In the genomic region with DNA sequence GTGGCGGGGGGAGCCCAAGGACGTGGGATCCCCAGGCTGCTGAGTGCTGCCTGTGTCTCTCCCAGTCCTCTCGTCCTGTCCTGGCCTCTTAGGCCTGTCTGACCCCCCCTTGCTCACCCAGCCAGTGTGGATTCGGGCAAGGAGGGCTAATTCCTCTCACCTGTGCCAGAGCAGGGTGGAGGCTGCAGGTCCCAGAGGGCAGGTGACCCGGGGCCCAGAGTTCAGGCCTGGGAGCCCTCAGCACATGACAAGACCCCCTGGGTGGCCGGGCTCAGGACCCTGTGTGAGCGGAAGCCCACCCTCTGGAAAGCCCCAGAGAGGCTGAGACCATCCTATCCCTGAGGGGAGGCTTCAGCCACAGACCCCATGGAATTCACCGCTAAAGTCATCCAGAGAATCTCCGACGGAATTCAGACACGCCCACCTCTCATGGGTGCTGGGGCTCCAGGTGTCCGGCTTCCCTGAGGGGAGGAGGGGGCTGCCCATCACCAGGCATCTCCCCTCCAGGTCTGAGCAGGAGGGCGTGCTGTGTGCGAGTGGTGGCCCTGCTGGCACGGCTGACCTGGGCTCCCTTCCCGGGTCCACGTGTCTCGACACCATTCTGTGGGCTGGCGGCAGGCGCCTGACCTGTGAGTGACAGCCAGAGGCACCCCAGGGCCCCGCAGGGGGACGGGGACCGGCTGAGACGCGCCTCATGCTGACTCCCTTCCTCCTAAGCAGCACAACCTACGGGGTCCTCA, we compare ENCODE assay signal across 24 cellular contexts. TPM values are rescaled to one million over a fixed set of nuclear protein-coding genes. Genes with fewer than 3 reads are reported as not detected.
DNase-seq lines count a peak whose midpoint lies in the region; ATAC-seq and TF ChIP-seq lines count a peak whose summit lies in the region.
"Had no signal": no experiment of that assay in that cellular context is flagged by ENCODE, and none has a peak within 500 bp of the region (broad histone marks: within the 10 kb centered on the region; RNA-seq: fewer than 3 reads in every experiment).

No MANE protein-coding gene starts in this region.

- TF ChIP-seq CTCF in right atrium auricular region (IDR thresholded peaks at IDR 0.05) (no peak), osteoblast (IDR thresholded peaks at IDR 0.05; ENCODE audit: extremely low read depth, low read depth, low read length) (no peak), GM13976 (IDR thresholded peaks at IDR 0.05; ENCODE audit: borderline replicate concordance, control extremely low read depth, extremely low read depth, insufficient read depth, missing control alignments) (no peak)

- H3K27ac ChIP-seq in right cardiac atrium (ENCODE audit: low read length) (no peak overlapping the region), right atrium auricular region (no peak overlapping the region), osteoblast (ENCODE audit: low read depth, low read length) (no peak overlapping the region)
- H3K27ac ChIP-seq: BLaER1 treated with 17β-estradiol and CSF1 and Interleukin-3, amounts not matched to agents 10 nM and 100 nM; HL-60; SJCRH30 had no signal

- H3K27me3 ChIP-seq in right cardiac atrium (ENCODE audit: control insufficient read depth, insufficient read depth): no peaks in the 10 kb centered on the region
- peaks cover 0 to 5% of the 10 kb centered on the region in 2 donors for H3K27me3 ChIP-seq in right atrium auricular region
- H3K27me3 ChIP-seq in osteoblast (ENCODE audit: insufficient read depth, low read length): peaks cover 13% of the 10 kb centered on the region
- H3K27me3 ChIP-seq: SJCRH30 had no signal

- DNase-seq in right cardiac atrium: peak in 2 of 3 donors; percentile 45 to 46
- DNase-seq in right atrium auricular region (ENCODE audit: low spot score): no peak
- DNase-seq in islet precursor cell: peak; percentile 49
- DNase-seq in osteoblast (ENCODE audit: insufficient read length, low spot score, missing footprints): peak; percentile 82
- peak; percentile 36 for DNase-seq in ureter (ENCODE audit: low spot score)
- no peak for DNase-seq in GM13976 (ENCODE audit: low spot score)
- DNase-seq: DMS53, EL, GOT3, IMR-90, NCI-H1417 treated with DMSO at 0.1 percent for 48 hours, NCI-H2227 treated with DMSO at 0.1 percent for 48 hours, NCI-H510A treated with DMSO at 0.1 percent for 48 hours, SJCRH30 had no signal

- in situ Hi-C loops in GM13976 (cut with MboI; ENCODE audit: low sequenced_read_pairs, unreplicated experiment): no loop called here

- H4K20me1 ChIP-seq in osteoblast (ENCODE audit: insufficient read depth, low read length): no peaks in the 10 kb centered on the region

- H3K36me3 ChIP-seq in right atrium auricular region: no peaks in the 10 kb centered on the region
- no peaks in the 10 kb centered on the region for H3K36me3 ChIP-seq in osteoblast (ENCODE audit: insufficient read depth, low read length)
- H3K36me3 ChIP-seq: BLaER1 treated with 17β-estradiol and CSF1 and Interleukin-3, amounts not matched to agents 10 nM and 100 nM; SJCRH30 had no signal

- intact Hi-C loops in right cardiac atrium (cut with DNase I): no loop called here

- H2AFZ ChIP-seq in osteoblast (ENCODE audit: low read length): no peak overlapping the region

- no peaks in the 10 kb centered on the region for H3K79me2 ChIP-seq in osteoblast (ENCODE audit: insufficient read depth, low read length)

- ATAC-seq in right cardiac atrium: no peak
- no peak for ATAC-seq in HG03045 (IDR thresholded peaks at IDR 0.05; ENCODE audit: unreplicated experiment)
- ATAC-seq in HG02885 (IDR thresholded peaks at IDR 0.05; ENCODE audit: poor library complexity, unreplicated experiment): no peak
- ATAC-seq: GM12878 had no signal

- H3K4me1 ChIP-seq in right cardiac atrium (ENCODE audit: control insufficient read depth, insufficient read depth, low read length) (no peaks in the 10 kb centered on the region), right atrium auricular region (peaks cover 0 to 13% of the 10 kb centered on the region in 2 donors), osteoblast (ENCODE audit: insufficient read depth, low read length) (no peaks in the 10 kb centered on the region)
- H3K4me1 ChIP-seq: SJCRH30 had no signal

- H3K9me3 ChIP-seq in right cardiac atrium (ENCODE audit: control insufficient read depth, low read length): no peaks in the 10 kb centered on the region
- no peaks in the 10 kb centered on the region for H3K9me3 ChIP-seq in right atrium auricular region
- H3K9me3 ChIP-seq in osteoblast (ENCODE audit: low read depth, low read length): no peaks in the 10 kb centered on the region
- H3K9me3 ChIP-seq: BLaER1 treated with 17β-estradiol and CSF1 and Interleukin-3, amounts not matched to agents 10 nM and 100 nM; SJCRH30 had no signal

- no peak overlapping the region for H3K4me2 ChIP-seq in osteoblast (ENCODE audit: insufficient read depth, low read length)

- WGBS in right cardiac atrium: 81% methylated on average over 26 of the region's 26 CpGs

- H3K4me3 ChIP-seq in right cardiac atrium (ENCODE audit: low read length) (no peak overlapping the region), right atrium auricular region (no peak overlapping the region), osteoblast (ENCODE audit: insufficient read depth, low read length) (no peak overlapping the region)
- H3K4me3 ChIP-seq: BLaER1 treated with 17β-estradiol and CSF1 and Interleukin-3, amounts not matched to agents 10 nM and 100 nM; GM12878; SJCRH30 had no signal

RNA-seq across cellular contexts. Expression of a gene that starts 5.0 kb away (rescaled TPM):
- 1 to 10 TPM in 2 of 4 donors, under 1 TPM in 2; 0.41 to 1.4 (median 0.91) TPM for total RNA-seq in right cardiac atrium
- polyA plus RNA-seq in right cardiac atrium: 0.23 TPM
- total RNA-seq in right atrium auricular region: 1 to 10 TPM in 1 of 2 donors, under 1 TPM in 1; 0.59 to 1.8 TPM
- total RNA-seq in osteoblast: under 0.01 TPM in 1 of 2 replicates, not detected in the other
- 2.2 TPM for total RNA-seq in ureter
- total RNA-seq: A673; CD8-positive, alpha-beta memory T cell; HT1080; M059J; RPMI7951 had no signal

Comparison
In these comparisons a context has a peak if more than half of its experiments do, and no peak if none do; other contexts are left out.
1. DNase-seq: peak in right cardiac atrium (2 of 3), islet precursor cell (single experiment), osteoblast (single experiment) and ureter (single experiment); none in right atrium auricular region (single experiment) and GM13976 (single experiment).